8 cellular contexts compared by ENCODE assay signal in the genomic region with DNA sequence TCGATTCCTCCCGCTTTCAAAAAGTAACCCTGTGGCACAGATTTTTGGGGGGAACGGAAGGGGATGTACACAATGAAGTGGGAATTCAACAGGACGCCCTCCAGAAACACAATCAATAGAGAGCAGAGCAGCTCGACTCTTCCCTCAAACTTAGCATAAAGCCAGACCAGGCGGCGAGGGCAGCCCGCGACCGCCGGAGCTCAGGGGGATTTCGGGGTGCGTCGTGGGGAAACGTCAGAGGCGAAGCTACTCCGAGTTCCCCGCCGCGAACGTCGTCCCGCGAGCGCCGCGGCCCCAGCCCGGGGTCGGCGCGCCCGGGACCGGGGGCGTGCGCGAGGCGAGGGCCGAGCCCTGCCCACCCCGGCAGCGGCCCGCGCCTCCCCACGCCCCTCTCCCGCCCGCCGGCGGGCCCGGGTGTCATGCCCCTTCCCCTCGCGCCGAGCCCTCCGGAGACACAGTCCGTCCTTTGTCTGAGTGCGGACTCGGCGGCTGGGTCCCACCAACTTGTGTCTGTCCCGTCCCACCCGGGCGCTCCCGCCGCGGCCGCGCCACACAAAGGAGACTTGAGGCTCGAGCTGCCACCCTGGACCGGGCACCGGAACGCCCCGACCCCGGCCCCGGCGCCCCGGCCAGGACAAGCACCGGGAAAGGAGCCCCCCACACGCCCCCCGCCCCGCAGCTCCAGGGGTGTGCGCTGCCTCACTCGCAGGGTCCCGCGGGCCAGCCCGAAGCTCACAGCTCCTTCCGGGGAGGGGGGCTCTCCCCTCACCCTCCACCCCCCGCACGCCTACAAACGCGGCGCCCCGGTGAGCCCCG. TPM values are rescaled to one million over a fixed set of nuclear protein-coding genes. Genes with fewer than 3 reads are reported as not detected.
DNase-seq lines count a peak whose midpoint lies in the region; ATAC-seq and TF ChIP-seq lines count a peak whose summit lies in the region.

No MANE protein-coding gene starts in this region.

- CTCF ChIA-PET in PC-9 (lab: Charles Lee), result interaction anchor here (0.6 kb wide), 2 partner anchors 31 to 427 kb away, joined by 3 to 5 read pairs; no protein-coding TSS in a partner anchor

- intact Hi-C loops in PC-9 (cut with micrococcal nuclease; ENCODE audit: unreplicated experiment) (loop anchor here (1.0 to 5.0 kb wide), 3 partner anchors 58 to 104 kb away; no protein-coding TSS in a partner anchor), head of caudate nucleus (cut with DNase I) (loop anchor here (5.0 to 10.0 kb wide), 3 partner anchors 61 to 209 kb away; partner anchors contain the start of genes CUL1 and ZNF786), ovary (cut with DNase I) (loop anchor here in 2 of 4 donors (2.0 to 10.0 kb wide), 4 partner anchors 57 to 189 kb away; partner anchors contain the start of gene CUL1 (in 1 of the 2)), tibial artery (cut with DNase I; ENCODE audit: low total_unique reads) (loop anchor here (2.0 kb wide), 1 partner anchor 57 kb away; no protein-coding TSS in a partner anchor)

- DNase-seq in NCI-H748 (lab: John Stamatoyannopoulos, UW; ENCODE audit: unreplicated experiment), result peak; percentile 59
- no peak for DNase-seq in NCI-H748 treated with DMSO at 0.1 percent for 48 hours (lab: John Stamatoyannopoulos, UW)
- peak in 1 of 2 experiments; percentile 12 for DNase-seq in PC-9
- DNase-seq in activated gamma-delta T cell treated with anti-CD3 and anti-CD28 coated beads, Interleukin-2, amount 50 U/mL, for 16 hours (ENCODE audit: low read depth), result peak; percentile 41
- peak in 41 of 42 donors; percentile 5 to 71 (median 34) for DNase-seq in head of caudate nucleus
- DNase-seq in ovary, result peak in 4 of 5 donors; percentile 32 to 60 (median 49)
- peak; percentile 44 to 70 for DNase-seq in tibial artery

- H3K79me2 ChIP-seq in PC-9 (ENCODE audit: low read depth), result peaks cover 53% of the 10 kb centered on the region

- TF ChIP-seq CTCF in PC-9 (conservative IDR thresholded peaks at IDR 0.05) (no peak), ovary (IDR thresholded peaks at IDR 0.05) (no peak), tibial artery (IDR thresholded peaks at IDR 0.05) (no peak)

- H3K9me3 ChIP-seq in PC-9 (ENCODE audit: insufficient read depth, low read depth), result no peaks in the 10 kb centered on the region
- H3K9me3 ChIP-seq in ovary, result no peaks in the 10 kb centered on the region
- H3K9me3 ChIP-seq in tibial artery, result no peaks in the 10 kb centered on the region

- peak; percentile 28 for ATAC-seq in HG02981 (IDR thresholded peaks at IDR 0.05; ENCODE audit: unreplicated experiment)

- BruUV-seq in PC-9 (replicated peaks; lab: Mats Ljungman, UMichigan), result no TSS peak

- peaks cover 4% of the 10 kb centered on the region; the same call in 1 of the 2 replicates for H3F3A ChIP-seq in PC-9 (ENCODE audit: insufficient read depth, low read depth)

- TF ChIP-seq EP300 in ovary (IDR thresholded peaks at IDR 0.05), result no peak

- peak overlapping the region; percentile 74 for H3K4me2 ChIP-seq in PC-9

- H4K20me1 ChIP-seq in PC-9 (ENCODE audit: insufficient read depth), result 0 out of 2 replicates have a peak, but pooled peaks cover 5% of the 10 kb centered on the region

- 0 to 1% (median 0%) methylated on average over 65 to 90 of the region's 90 CpGs for WGBS in ovary, 3 donors

- H3K4me1 ChIP-seq in PC-9 (replicated peaks; ENCODE audit: insufficient read depth), result peaks cover 14% of the 10 kb centered on the region
- H3K4me1 ChIP-seq in ovary (ENCODE audit: insufficient read depth), result peaks cover 4% of the 10 kb centered on the region
- peaks cover 0 to 11% (median 6%) of the 10 kb centered on the region in 4 donors for H3K4me1 ChIP-seq in tibial artery

- POLR2A ChIA-PET in PC-9 (lab: Charles Lee; ENCODE audit: unreplicated experiment), result interaction anchor here (0.6 to 0.8 kb wide), 2 partner anchors 29 to 58 kb away, joined by 3 to 4 read pairs; no protein-coding TSS in a partner anchor

- peak overlapping the region; percentile 85 for H2AFZ ChIP-seq in PC-9

- H3K36me3 ChIP-seq in PC-9 (ENCODE audit: low read depth) (no peaks in the 10 kb centered on the region), ovary (no peaks in the 10 kb centered on the region), tibial artery (no peaks in the 10 kb centered on the region)

- H3K9me2 ChIP-seq in PC-9 (ENCODE audit: insufficient read depth), result no peaks in the 10 kb centered on the region

- TF ChIP-seq POLR2A in ovary (IDR thresholded peaks at IDR 0.05), result no peak

- H3K27me3 ChIP-seq in PC-9 (ENCODE audit: insufficient read depth, low read depth) (no peaks in the 10 kb centered on the region), ovary (no peaks in the 10 kb centered on the region), tibial artery (no peaks in the 10 kb centered on the region)

- H3K4me3 ChIP-seq in PC-9, result peak overlapping the region; percentile 88
- H3K4me3 ChIP-seq in ovary, result peak overlapping the region; percentile 95
- peak overlapping the region; percentile 72 to 99 for H3K4me3 ChIP-seq in tibial artery

- H3K27ac ChIP-seq in PC-9 (peak overlapping the region; percentile 16), ovary (peak overlapping the region; percentile 54 to 93), tibial artery (peak overlapping the region; percentile 62 to 83)

RNA-seq across cellular contexts. Expression of gene EZH2, which starts 0.7 kb away (rescaled TPM):
- total RNA-seq in PC-9 (2021) (32.6 and 48.6 TPM in 2 replicates), ovary (1 to 10 TPM; 2.5 to 5.3 (median 4.0) TPM)
- polyA plus RNA-seq in ovary, result 1 to 10 TPM; 2.8 to 5.6 TPM

Comparison
In these comparisons a context has a peak if more than half of its experiments do, and no peak if none do; other contexts are left out.
1. H3K27ac ChIP-seq: peak in every context shown above with its lines; median percentile 74 in ovary; 72 in tibial artery; 16 in PC-9.